Comparison of ENCODE assay signal across 8 cellular contexts in genomic region chr14:55270832-55271571, GRCh38. TPM values are rescaled to one million over a fixed set of nuclear protein-coding genes. Genes with fewer than 3 reads are reported as not detected.
A peak's percentile ranks its signal among the peaks of the same experiment; 100 is the strongest.
DNase-seq lines count a peak whose midpoint lies in the region; ATAC-seq and TF ChIP-seq lines count a peak whose summit lies in the region.

FBXO34 (plus strand) TSS chr14:55271421; CDS start chr14:55350391, 78,970 bp downstream.

- peaks cover 17% of the 10 kb centered on the region for H3K4me1 Mint-ChIP-seq in activated T-helper 17 cell treated with anti-CD3 and anti-CD28 coated beads, Interleukin-2, amount 50 U/mL, for 72 hours
- peaks cover 15 to 43% (median 38%) of the 10 kb centered on the region in 4 donors for H3K4me1 Mint-ChIP-seq in naive thymus-derived CD8-positive, alpha-beta T cell

- H3K9me3 Mint-ChIP-seq in activated T-helper 17 cell treated with anti-CD3 and anti-CD28 coated beads, Interleukin-2, amount 50 U/mL, for 72 hours = no peaks in the 10 kb centered on the region
- H3K9me3 Mint-ChIP-seq in naive thymus-derived CD8-positive, alpha-beta T cell = no peaks in the 10 kb centered on the region

- H3K4me1 ChIP-seq in GM23248 (ENCODE audit: insufficient read depth) (peaks cover 27% of the 10 kb centered on the region), fibroblast of lung (ENCODE audit: control insufficient read depth, extremely low read depth, insufficient read depth, low read length) (peaks cover 3% of the 10 kb centered on the region)

- no peaks in the 10 kb centered on the region for H3K27me3 Mint-ChIP-seq in activated T-helper 17 cell treated with anti-CD3 and anti-CD28 coated beads, Interleukin-2, amount 50 U/mL, for 72 hours
- no peaks in the 10 kb centered on the region for H3K27me3 Mint-ChIP-seq in naive thymus-derived CD8-positive, alpha-beta T cell

- 1 to 2% methylated on average over 22 to 37 of the region's 49 CpGs for WGBS in GM23248 (ENCODE audit: low coverage in 1 of 2, low lambda C conversion rate in 2 of 2, missing lambda C conversion rate in 2 of 2), 2 experiments

- in situ Hi-C loops in GM23248 (cut with MboI) = no loop called here

- POLR2A ChIA-PET in naive thymus-derived CD8-positive, alpha-beta T cell (lab: Charles Lee) = interaction anchor here (0.9 to 1.6 kb wide), 2 partner anchors 158 to 162 kb away, joined by 3 to 8 read pairs; no protein-coding TSS in a partner anchor

- H3K27ac Mint-ChIP-seq in activated T-helper 17 cell treated with anti-CD3 and anti-CD28 coated beads, Interleukin-2, amount 50 U/mL, for 72 hours = peak within 1 kb of the TSS; percentile 90
- peak within 1 kb of the TSS; percentile 89 to 97 (median 96) for H3K27ac Mint-ChIP-seq in naive thymus-derived CD8-positive, alpha-beta T cell

- H3K4me2 ChIP-seq in GM23248 (ENCODE audit: unreplicated experiment) (peak within 1 kb of the TSS; percentile 87), fibroblast of lung (ENCODE audit: extremely low read depth, insufficient read depth, low read length) (peak within 1 kb of the TSS; percentile 79)

- peak within 1 kb of the TSS; percentile 75 for H3K27ac ChIP-seq in GM23248
- peak within 1 kb of the TSS; percentile 93 for H3K27ac ChIP-seq in fibroblast of lung (ENCODE audit: insufficient read depth, low read length)

- peak; percentile 91 for ATAC-seq in activated T-helper 17 cell treated with anti-CD3 and anti-CD28 coated beads, Interleukin-2, amount 50 U/mL, for 72 hours (replicated peaks)
- peak; percentile 89 to 92 for ATAC-seq in naive thymus-derived CD8-positive, alpha-beta T cell

- H3F3A ChIP-seq in GM23248 (ENCODE audit: insufficient read depth) = no peaks in the 10 kb centered on the region; the same call in 1 of the 2 replicates

- no peaks in the 10 kb centered on the region for H3K27me3 ChIP-seq in GM23248 (replicated peaks; ENCODE audit: insufficient read depth)
- no peaks in the 10 kb centered on the region for H3K27me3 ChIP-seq in fibroblast of lung (ENCODE audit: control insufficient read depth, insufficient read depth, low read length)

- H3K4me3 Mint-ChIP-seq in activated T-helper 17 cell treated with anti-CD3 and anti-CD28 coated beads, Interleukin-2, amount 50 U/mL, for 72 hours = peak within 1 kb of the TSS; percentile 89
- peak within 1 kb of the TSS; percentile 84 to 95 (median 90) for H3K4me3 Mint-ChIP-seq in naive thymus-derived CD8-positive, alpha-beta T cell

- H3K79me2 ChIP-seq in GM23248 (ENCODE audit: insufficient read depth) (peaks cover 42% of the 10 kb centered on the region), fibroblast of lung (ENCODE audit: control insufficient read depth, insufficient read depth, low read length) (peaks cover 31% of the 10 kb centered on the region)

- no peaks in the 10 kb centered on the region for H3K36me3 Mint-ChIP-seq in activated T-helper 17 cell treated with anti-CD3 and anti-CD28 coated beads, Interleukin-2, amount 50 U/mL, for 72 hours (ENCODE audit: low read depth)
- H3K36me3 Mint-ChIP-seq in naive thymus-derived CD8-positive, alpha-beta T cell = no peaks in the 10 kb centered on the region

- H3K36me3 ChIP-seq in GM23248 (ENCODE audit: low read depth) (no peaks in the 10 kb centered on the region), fibroblast of lung (ENCODE audit: control insufficient read depth, insufficient read depth, low read length) (no peaks in the 10 kb centered on the region)

- H3K9ac ChIP-seq in GM23248 = peak within 1 kb of the TSS; percentile 96
- peak within 1 kb of the TSS; percentile 96 for H3K9ac ChIP-seq in fibroblast of lung (ENCODE audit: insufficient read depth, low read length)

- H3K9me3 ChIP-seq in GM23248 (ENCODE audit: low read depth) (no peaks in the 10 kb centered on the region), fibroblast of lung (ENCODE audit: control insufficient read depth, insufficient read depth, low read depth, low read length) (no peaks in the 10 kb centered on the region)

- H3K4me3 ChIP-seq in GM23248 (peak within 1 kb of the TSS; percentile 94), fibroblast of lung (replicated peaks in 1 of 4; ENCODE audit: control extremely low read depth in 1 of 4, insufficient read depth in 1 of 4, low read depth in 3 of 4, low read length in 4 of 4) (peak within 1 kb of the TSS; percentile 62 to 94 (median 87))

- H2AFZ ChIP-seq in GM23248 = peak within 1 kb of the TSS; percentile 89
- H2AFZ ChIP-seq in fibroblast of lung (ENCODE audit: low read length) = peak within 1 kb of the TSS; percentile 94

- H3K9me2 ChIP-seq in GM23248 (ENCODE audit: insufficient read depth) = no peaks in the 10 kb centered on the region

- TF ChIP-seq CTCF in fibroblast of lung (conservative IDR thresholded peaks at IDR 0.05 in 1 of 2, IDR thresholded peaks at IDR 0.05 in 1 of 2; ENCODE audit: low read depth in 1 of 2, low read length in 2 of 2) = peak; percentile 94 to 99

- H4K20me1 ChIP-seq in GM23248 (ENCODE audit: insufficient read depth) = peaks cover 8% of the 10 kb centered on the region; the same call in 1 of the 2 replicates
- no peaks in the 10 kb centered on the region for H4K20me1 ChIP-seq in fibroblast of lung (ENCODE audit: control insufficient read depth, extremely low read depth, insufficient read depth, low read length)

- DNase-seq in EH (ENCODE audit: low read depth) (peak; percentile 96), GM23248 (peak; percentile 99), LHCN-M2 (ENCODE audit: low read depth) (peak; percentile 97), RPMI8226 (peak; percentile 97), fibroblast of lung (ENCODE audit: low read depth in 2 of 2) (peak; percentile 92 to 96)
- DNase-seq in naive thymus-derived CD8-positive, alpha-beta T cell = peak; percentile 97 to 100 (median 99)
- peak; percentile 97 for DNase-seq in stimulated activated naive CD4-positive, alpha-beta T cell treated with Interleukin-2 at 50 U/mL for 16 hours (lab: John Stamatoyannopoulos, UW)

RNA-seq across cellular contexts. Expression of gene FBXO34, which starts in this region (rescaled TPM):
- total RNA-seq in GM23248 (2014; rRNA removed; shearing (Covaris generic)) = 8.9 and 10.5 TPM in 2 replicates
- polyA plus RNA-seq in GM23248 (2016; fragmentation: Nextera tagmentation; extraction: Ambion mirVana) (10.2 and 10.9 TPM in 2 replicates), fibroblast of lung (17.3 and 20.8 TPM in 2 replicates)
- total RNA-seq in LHCN-M2 (2014; rRNA removed) (13.7 and 14.0 TPM in 2 replicates), fibroblast of lung (23.4 and 29.1 TPM in 2 replicates)
- 6.3 TPM for polyA plus RNA-seq in LHCN-M2 (2012)
- total RNA-seq in activated T-helper 17 cell treated with anti-CD3 and anti-CD28 coated beads, Interleukin-2, amount 50 U/mL, for 72 hours = 10 to 100 TPM; 16.3 to 30.1 TPM
- polyA plus RNA-seq in fibroblast of lung (2012) = 11.4 and 13.0 TPM in 2 replicates
- 7.7 and 11.0 TPM in 2 replicates for polyA minus RNA-seq in fibroblast of lung (ENCODE audit: low replicate concordance)
- 10 to 100 TPM; 24.4 to 25.5 TPM for total RNA-seq in naive thymus-derived CD8-positive, alpha-beta T cell
- 10 to 100 TPM; 16.8 to 23.1 (median 17.8) TPM for polyA plus RNA-seq in naive thymus-derived CD8-positive, alpha-beta T cell

Comparison
In these comparisons a context has a peak if more than half of its experiments do, and no peak if none do; other contexts are left out.
1. Peak in every context shown above with its lines: DNase-seq, ATAC-seq, H3K4me3 ChIP-seq and H3K27ac ChIP-seq.